In the genomic region with DNA sequence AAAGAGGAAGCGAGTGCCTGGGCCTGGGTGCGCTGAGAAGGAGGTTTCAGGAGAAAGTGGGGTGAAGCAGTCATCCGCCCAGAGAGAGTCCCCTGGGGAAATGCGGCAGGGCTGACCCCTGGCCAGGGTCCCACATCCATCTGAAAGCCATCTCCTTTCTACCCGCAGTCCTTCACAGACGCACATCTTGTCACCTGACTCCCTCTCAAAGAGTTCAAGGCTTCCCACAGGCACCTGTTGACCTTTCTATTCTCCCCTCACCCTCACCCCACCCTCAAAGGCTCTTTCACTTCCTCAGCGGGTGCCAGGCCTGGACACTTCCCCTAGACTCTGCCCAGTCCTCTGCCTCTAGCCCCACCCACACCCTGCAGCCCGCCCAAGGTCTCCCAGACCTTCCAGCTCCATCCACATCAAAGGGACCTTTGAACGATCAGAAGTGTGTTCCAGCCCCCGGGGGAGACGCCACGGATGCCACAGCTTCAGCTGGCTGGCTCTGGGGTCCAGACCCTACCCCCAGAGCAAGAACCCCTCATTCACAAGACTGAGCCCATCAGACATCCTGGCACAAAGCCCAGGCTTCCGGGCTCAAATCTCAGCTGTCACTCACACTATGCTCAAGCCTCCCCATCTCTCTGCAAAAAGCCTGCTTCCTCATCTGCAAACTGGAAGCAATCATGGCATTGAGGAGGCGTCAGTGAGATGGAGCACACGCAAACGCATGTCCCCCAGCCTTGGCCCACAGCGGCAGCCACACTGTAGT, we compare ENCODE assay signal across 2 cellular contexts.
TF ChIP-seq lines count a peak whose summit lies in the region.

No MANE protein-coding gene starts in this region.

TF ChIP-seq in A549, 52 proteins besides CTCF, POLR2A, EP300 and RAD21:
- no peak for TF ChIP-seq NFE2L2 (conservative IDR thresholded peaks at IDR 0.05; ENCODE audit: low read length)
- TF ChIP-seq ZFP36 (IDR thresholded peaks at IDR 0.05; ENCODE audit: borderline replicate concordance, partially characterized antibody): peak; percentile 34

TF ChIP-seq in K562, 482 proteins besides CTCF, POLR2A, EP300 and RAD21:
- TF ChIP-seq, protein P1, sequence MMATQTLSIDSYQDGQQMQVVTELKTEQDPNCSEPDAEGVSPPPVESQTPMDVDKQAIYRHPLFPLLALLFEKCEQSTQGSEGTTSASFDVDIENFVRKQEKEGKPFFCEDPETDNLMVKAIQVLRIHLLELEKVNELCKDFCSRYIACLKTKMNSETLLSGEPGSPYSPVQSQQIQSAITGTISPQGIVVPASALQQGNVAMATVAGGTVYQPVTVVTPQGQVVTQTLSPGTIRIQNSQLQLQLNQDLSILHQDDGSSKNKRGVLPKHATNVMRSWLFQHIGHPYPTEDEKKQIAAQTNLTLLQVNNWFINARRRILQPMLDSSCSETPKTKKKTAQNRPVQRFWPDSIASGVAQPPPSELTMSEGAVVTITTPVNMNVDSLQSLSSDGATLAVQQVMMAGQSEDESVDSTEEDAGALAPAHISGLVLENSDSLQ (IDR thresholded peaks at IDR 0.05): peak; percentile 93
- TF ChIP-seq NFIC (IDR thresholded peaks at IDR 0.05): peak; percentile 73
- TF ChIP-seq RCOR1 (IDR thresholded peaks at IDR 0.05; ENCODE audit: borderline replicate concordance in 1 of 2, low read depth in 2 of 2, low read length in 2 of 2): 0 out of 4 replicates have a peak, but pooled peaks of 1 of the 2 experiments have one; percentile 42
- peak; percentile 37 for TF ChIP-seq MEIS2 (IDR thresholded peaks at IDR 0.05; ENCODE audit: partially characterized antibody)
- TF ChIP-seq, protein P2, sequence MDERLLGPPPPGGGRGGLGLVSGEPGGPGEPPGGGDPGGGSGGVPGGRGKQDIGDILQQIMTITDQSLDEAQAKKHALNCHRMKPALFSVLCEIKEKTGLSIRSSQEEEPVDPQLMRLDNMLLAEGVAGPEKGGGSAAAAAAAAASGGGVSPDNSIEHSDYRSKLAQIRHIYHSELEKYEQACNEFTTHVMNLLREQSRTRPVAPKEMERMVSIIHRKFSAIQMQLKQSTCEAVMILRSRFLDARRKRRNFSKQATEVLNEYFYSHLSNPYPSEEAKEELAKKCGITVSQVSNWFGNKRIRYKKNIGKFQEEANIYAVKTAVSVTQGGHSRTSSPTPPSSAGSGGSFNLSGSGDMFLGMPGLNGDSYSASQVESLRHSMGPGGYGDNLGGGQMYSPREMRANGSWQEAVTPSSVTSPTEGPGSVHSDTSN (CRISPR knock-in tag; IDR thresholded peaks at IDR 0.05; ENCODE audit: low read depth): no peak
- TF ChIP-seq, protein P2 (tag; conservative IDR thresholded peaks at IDR 0.05; ENCODE audit: low read depth): peak; percentile 54; the same call in 1 of the 2 replicates
- TF ChIP-seq ELF1 (tag; IDR thresholded peaks at IDR 0.05): no peak
- no peak for TF ChIP-seq NFRKB (IDR thresholded peaks at IDR 0.05; ENCODE audit: low read depth)
- 0 out of 2 replicates have a peak, but pooled peaks have one; percentile 2 for TF ChIP-seq RBFOX2 (IDR thresholded peaks at IDR 0.05; ENCODE audit: low read depth, low read length)
- no peak for TF ChIP-seq CBX3 (IDR thresholded peaks at IDR 0.05; ENCODE audit: borderline replicate concordance in 1 of 2, low read length in 2 of 2)
- peak in 1 of 2 experiments; percentile 48; a peak in 2 of 4 replicates for TF ChIP-seq KDM1A (IDR thresholded peaks at IDR 0.05)
- TF ChIP-seq, protein P3, sequence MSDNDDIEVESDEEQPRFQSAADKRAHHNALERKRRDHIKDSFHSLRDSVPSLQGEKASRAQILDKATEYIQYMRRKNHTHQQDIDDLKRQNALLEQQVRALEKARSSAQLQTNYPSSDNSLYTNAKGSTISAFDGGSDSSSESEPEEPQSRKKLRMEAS (CRISPR knock-in tag; IDR thresholded peaks at IDR 0.05): peak; percentile 21; the same call in 1 of the 2 replicates
- no peak for TF ChIP-seq CEBPB (tag; IDR thresholded peaks at IDR 0.05)
- TF ChIP-seq ZFP36 (IDR thresholded peaks at IDR 0.05; ENCODE audit: low read depth, low read length, partially characterized antibody): peak; percentile 96
